23 cellular contexts compared by ENCODE assay signal in genomic region chr19:1089891-1090290, GRCh38. TPM values are rescaled to one million over a fixed set of nuclear protein-coding genes. Genes with fewer than 3 reads are reported as not detected.
DNase-seq lines count a peak whose midpoint lies in the region; ATAC-seq and TF ChIP-seq lines count a peak whose summit lies in the region.
"Had no signal": no experiment of that assay in that cellular context is flagged by ENCODE, and none has a peak within 500 bp of the region (broad histone marks: within the 10 kb centered on the region; RNA-seq: fewer than 3 reads in every experiment).

No MANE protein-coding gene starts in this region.

- no peak for DNase-seq in CD4-positive, alpha-beta T cell
- DNase-seq in Karpas-422 (peak; percentile 81), DMS153 (lab: John Stamatoyannopoulos, UW) (no peak), NCI-H2081 (lab: John Stamatoyannopoulos, UW) (no peak), iPS-NIHi11 (ENCODE audit: low spot score) (no peak), ACHN (no peak)
- no peak for DNase-seq in activated T-cell treated with anti-CD3 and anti-CD28 coated beads, Interleukin-2, amount 50 U/mL, for 72 hours
- DNase-seq in naive thymus-derived CD8-positive, alpha-beta T cell = peak in 9 of 10 donors; percentile 47 to 91 (median 70)
- DNase-seq: activated CD4-positive, alpha-beta memory T cell treated with anti-CD3 and anti-CD28 coated beads for 36 hours; amniotic stem cell; kidney; lower lobe of right lung; NCI-H2081 treated with DMSO at 0.1 percent for 48 hours; NCI-H510A; NK-92 treated with Interleukin-12 subunit alpha and Interleukin-12 subunit beta, amount 100 ng/mL, for 24 hours; Peyer's patch; stimulated activated naive CD4-positive, alpha-beta T cell treated with Interleukin-2 at 50 U/mL for 16 hours; transverse colon had no signal

- H3K4me2 ChIP-seq in Karpas-422 (ENCODE audit: low read depth, low read length, poor library complexity, severe bottlenecking) = no peak overlapping the region
- H3K4me2 ChIP-seq: GM23338 had no signal

- H3K27me3 ChIP-seq in CD4-positive, alpha-beta T cell (ENCODE audit: control insufficient read depth, insufficient read depth, low read length) = no peaks in the 10 kb centered on the region
- H3K27me3 ChIP-seq in Karpas-422 (ENCODE audit: low read length) = no peaks in the 10 kb centered on the region
- H3K27me3 ChIP-seq: breast epithelium, Peyer's patch, transverse colon had no signal

- intact Hi-C loops in CD4-positive, alpha-beta T cell (cut with DNase I, micrococcal nuclease) = no loop called here

- no peak overlapping the region for H3K9ac ChIP-seq in Karpas-422 (ENCODE audit: low read length)

- H3K4me3 ChIP-seq in Karpas-422 (ENCODE audit: low read length) = no peak overlapping the region
- H3K4me3 ChIP-seq: breast epithelium, coronary artery, GM23338, lower lobe of right lung, Peyer's patch, psoas muscle, transverse colon had no signal

- peaks cover 30% of the 10 kb centered on the region for H3K4me1 Mint-ChIP-seq in CD4-positive, alpha-beta T cell (ENCODE audit: low read depth)
- peaks cover 57% of the 10 kb centered on the region for H3K4me1 Mint-ChIP-seq in activated T-cell treated with anti-CD3 and anti-CD28 coated beads, Interleukin-2, amount 50 U/mL, for 72 hours (ENCODE audit: low read depth)
- H3K4me1 Mint-ChIP-seq in naive thymus-derived CD8-positive, alpha-beta T cell = peaks cover 22 to 71% (median 67%) of the 10 kb centered on the region in 4 donors

- H3K27ac ChIP-seq in CD4-positive, alpha-beta T cell (ENCODE audit: low read depth, low read length) = no peak overlapping the region
- H3K27ac ChIP-seq in Karpas-422 (ENCODE audit: low read length) = no peak overlapping the region
- H3K27ac ChIP-seq: breast epithelium, lower lobe of right lung, psoas muscle, transverse colon had no signal

- H3K9me3 ChIP-seq in CD4-positive, alpha-beta T cell (ENCODE audit: control insufficient read depth, low read length) = no peaks in the 10 kb centered on the region
- H3K9me3 ChIP-seq in Karpas-422 (ENCODE audit: low read length) = no peaks in the 10 kb centered on the region
- H3K9me3 ChIP-seq: breast epithelium, lower lobe of right lung, Peyer's patch, psoas muscle, transverse colon had no signal

- peaks cover 21% of the 10 kb centered on the region for H3K79me2 ChIP-seq in Karpas-422 (ENCODE audit: low read length)

- H3K36me3 ChIP-seq in Karpas-422 (ENCODE audit: insufficient read depth, low read length) = peaks cover 13% of the 10 kb centered on the region; the same call in 1 of the 2 replicates
- H3K36me3 ChIP-seq: breast epithelium had no signal

- POLR2A ChIA-PET in CD4-positive, alpha-beta T cell (lab: Charles Lee) = interaction anchor here (0.6 to 19.1 kb wide), 9 partner anchors 13 to 558 kb away, joined by 3 to 1253 read pairs (median 53); partner anchors contain the start of genes ABCA7, ARHGAP45, CDC34 and CNN2
- POLR2A ChIA-PET in naive thymus-derived CD8-positive, alpha-beta T cell (lab: Charles Lee) = interaction anchor here (0.6 to 31.7 kb wide), 23 partner anchors 10 to 185 kb away, joined by 3 to 2279 read pairs (median 4); partner anchors contain the start of genes ABCA7, ARHGAP45, CIRBP and CNN2

- ATAC-seq in CD4-positive, alpha-beta T cell (ENCODE audit: poor library complexity) = no peak
- ATAC-seq in activated T-cell treated with anti-CD3 and anti-CD28 coated beads, Interleukin-2, amount 50 U/mL, for 72 hours (replicated peaks in 1 of 2) = peak; percentile 7 to 29
- peak; percentile 43 to 60 for ATAC-seq in naive thymus-derived CD8-positive, alpha-beta T cell
- ATAC-seq: GM23338, lower lobe of right lung, psoas muscle had no signal

- TF ChIP-seq CTCF in CD4-positive, alpha-beta T cell (IDR thresholded peaks at IDR 0.05) = no peak

- in situ Hi-C loops in ACHN (cut with HindIII; ENCODE audit: low pct_ligation_motif_present, low pct_unique_long_range_greater_than_20kb, low sequenced_read_pairs) = no loop called here

- no peak overlapping the region for H2AFZ ChIP-seq in Karpas-422 (ENCODE audit: low read length)
- H2AFZ ChIP-seq: GM23338 had no signal

- H3K4me1 ChIP-seq in Karpas-422 (ENCODE audit: low read length) = peaks cover 36% of the 10 kb centered on the region

- H3K27ac Mint-ChIP-seq in CD4-positive, alpha-beta T cell = peak overlapping the region; percentile 82
- H3K27ac Mint-ChIP-seq in activated T-cell treated with anti-CD3 and anti-CD28 coated beads, Interleukin-2, amount 50 U/mL, for 72 hours = no peak overlapping the region
- H3K27ac Mint-ChIP-seq in naive thymus-derived CD8-positive, alpha-beta T cell = peak overlapping the region in 9 of 10 donors; percentile 32 to 98 (median 87)
- H3K27ac Mint-ChIP-seq: activated CD4-positive, alpha-beta memory T cell treated with anti-CD3 and anti-CD28 coated beads for 36 hours; activated T-helper 2 cell treated with anti-CD3 and anti-CD28 coated beads, Interferon-gamma antibody, Interleukin-2, Interleukin-4, amounts not matched to agents 10 μg/mL and 5 μg/mL and 100 μg/mL, durations not matched to agents 14 hours and 24 hours and 36 hours; GM23338 had no signal

- H3K9me2 ChIP-seq in Karpas-422 (replicated peaks; ENCODE audit: insufficient read depth, low read length) = no peaks in the 10 kb centered on the region

- peaks cover 24% of the 10 kb centered on the region for H4K20me1 ChIP-seq in Karpas-422 (ENCODE audit: insufficient read depth, low read depth, low read length)

- no peaks in the 10 kb centered on the region for H3K9me3 Mint-ChIP-seq in CD4-positive, alpha-beta T cell
- no peaks in the 10 kb centered on the region for H3K9me3 Mint-ChIP-seq in activated T-cell treated with anti-CD3 and anti-CD28 coated beads, Interleukin-2, amount 50 U/mL, for 72 hours
- peaks cover 0 to 2% (median 0%) of the 10 kb centered on the region in 9 donors for H3K9me3 Mint-ChIP-seq in naive thymus-derived CD8-positive, alpha-beta T cell
- H3K9me3 Mint-ChIP-seq: activated CD4-positive, alpha-beta memory T cell treated with anti-CD3 and anti-CD28 coated beads for 36 hours; activated T-helper 2 cell treated with anti-CD3 and anti-CD28 coated beads, Interferon-gamma antibody, Interleukin-2, Interleukin-4, amounts not matched to agents 10 μg/mL and 5 μg/mL and 100 μg/mL, durations not matched to agents 14 hours and 24 hours and 36 hours; GM23338 had no signal

- H3K36me3 Mint-ChIP-seq in CD4-positive, alpha-beta T cell (ENCODE audit: low read depth) = peaks cover 62% of the 10 kb centered on the region
- H3K36me3 Mint-ChIP-seq in activated T-cell treated with anti-CD3 and anti-CD28 coated beads, Interleukin-2, amount 50 U/mL, for 72 hours (ENCODE audit: insufficient read depth in 2 of 2) = peaks cover 8 to 10% of the 10 kb centered on the region in 2 donors
- peaks cover 0 to 44% (median 8%) of the 10 kb centered on the region in 3 donors for H3K36me3 Mint-ChIP-seq in naive thymus-derived CD8-positive, alpha-beta T cell

- CTCF ChIA-PET in CD4-positive, alpha-beta T cell (lab: Charles Lee) = interaction anchor here (1.1 to 6.5 kb wide), 2 partner anchors 16 to 25 kb away, joined by 3 to 42 read pairs; no protein-coding TSS in a partner anchor

- H3K4me3 Mint-ChIP-seq in CD4-positive, alpha-beta T cell = peak overlapping the region; percentile 30
- no peak overlapping the region for H3K4me3 Mint-ChIP-seq in activated T-cell treated with anti-CD3 and anti-CD28 coated beads, Interleukin-2, amount 50 U/mL, for 72 hours
- H3K4me3 Mint-ChIP-seq in naive thymus-derived CD8-positive, alpha-beta T cell = peak overlapping the region in 8 of 10 donors; percentile 6 to 78 (median 56)
- H3K4me3 Mint-ChIP-seq: activated CD4-positive, alpha-beta memory T cell treated with anti-CD3 and anti-CD28 coated beads for 36 hours; GM23338 had no signal

- H3K27me3 Mint-ChIP-seq in CD4-positive, alpha-beta T cell = no peaks in the 10 kb centered on the region
- H3K27me3 Mint-ChIP-seq in activated T-cell treated with anti-CD3 and anti-CD28 coated beads, Interleukin-2, amount 50 U/mL, for 72 hours (ENCODE audit: low read depth) = no peaks in the 10 kb centered on the region
- no peaks in the 10 kb centered on the region for H3K27me3 Mint-ChIP-seq in naive thymus-derived CD8-positive, alpha-beta T cell
- H3K27me3 Mint-ChIP-seq: activated CD4-positive, alpha-beta memory T cell treated with anti-CD3 and anti-CD28 coated beads for 36 hours had no signal

RNA-seq across cellular contexts. Expression of gene POLR2E, which starts 5.3 kb away (rescaled TPM):
- 10 to 100 TPM; 45.8 to 49.0 TPM for total RNA-seq in CD4-positive, alpha-beta T cell
- 117 and 222 TPM in 2 replicates for total RNA-seq in Karpas-422 (2014; rRNA removed; shearing (Covaris generic); ENCODE audit: low replicate concordance)
- 100 to 1,000 TPM; 176 to 179 TPM for total RNA-seq in activated T-cell treated with anti-CD3 and anti-CD28 coated beads, Interleukin-2, amount 50 U/mL, for 72 hours
- total RNA-seq in naive thymus-derived CD8-positive, alpha-beta T cell = 10 to 100 TPM; 88.0 to 95.3 TPM
- 100 to 1,000 TPM; 159 to 233 (median 187) TPM for polyA plus RNA-seq in naive thymus-derived CD8-positive, alpha-beta T cell

RNA-seq across cellular contexts. Expression of gene GPX4, which starts 13.9 kb away (rescaled TPM):
- 100 to 1,000 TPM; 174 to 175 TPM for total RNA-seq in CD4-positive, alpha-beta T cell
- 286 and 423 TPM in 2 replicates for total RNA-seq in Karpas-422 (2014; rRNA removed; shearing (Covaris generic); ENCODE audit: low replicate concordance)
- 100 to 1,000 TPM; 251 to 308 TPM for total RNA-seq in activated T-cell treated with anti-CD3 and anti-CD28 coated beads, Interleukin-2, amount 50 U/mL, for 72 hours
- 100 to 1,000 TPM; 207 to 225 TPM for total RNA-seq in naive thymus-derived CD8-positive, alpha-beta T cell
- polyA plus RNA-seq in naive thymus-derived CD8-positive, alpha-beta T cell = 100 to 1,000 TPM; 370 to 465 (median 405) TPM

RNA-seq across cellular contexts. Expression of gene ARHGAP45, which starts 22.9 kb away (rescaled TPM):
- 100 to 1,000 TPM; 861 to 878 TPM for total RNA-seq in CD4-positive, alpha-beta T cell
- total RNA-seq in Karpas-422 (2014; rRNA removed; shearing (Covaris generic); ENCODE audit: low replicate concordance) = 31.5 and 114 TPM in 2 replicates
- 100 to 1,000 TPM; 235 to 236 TPM for total RNA-seq in activated T-cell treated with anti-CD3 and anti-CD28 coated beads, Interleukin-2, amount 50 U/mL, for 72 hours
- total RNA-seq in naive thymus-derived CD8-positive, alpha-beta T cell = 1,000 to 10,000 TPM; 1,025 to 1,060 TPM
- polyA plus RNA-seq in naive thymus-derived CD8-positive, alpha-beta T cell = 100 to 1,000 TPM; 261 to 681 (median 358) TPM

RNA-seq across cellular contexts. Expression of gene ABCA7, which starts 50.0 kb away (rescaled TPM):
- total RNA-seq in CD4-positive, alpha-beta T cell = 100 to 1,000 TPM; 114 to 118 TPM
- 23.8 and 31.7 TPM in 2 replicates for total RNA-seq in Karpas-422 (2014; rRNA removed; shearing (Covaris generic); ENCODE audit: low replicate concordance)
- total RNA-seq in activated T-cell treated with anti-CD3 and anti-CD28 coated beads, Interleukin-2, amount 50 U/mL, for 72 hours = 10 to 100 TPM; 34.3 to 37.1 TPM
- total RNA-seq in naive thymus-derived CD8-positive, alpha-beta T cell = 100 to 1,000 TPM; 221 to 232 TPM
- 10 to 100 TPM in 1 of 3 donors, 1 to 10 TPM in 2; 4.2 to 14.4 (median 8.7) TPM for polyA plus RNA-seq in naive thymus-derived CD8-positive, alpha-beta T cell

Comparison
In these comparisons a context has a peak if more than half of its experiments do, and no peak if none do; other contexts are left out.
1. DNase-seq: peak in Karpas-422 (single experiment) and naive thymus-derived CD8-positive, alpha-beta T cell (9 of 10); none in CD4-positive, alpha-beta T cell (0 of 10), activated T-cell treated with anti-CD3 and anti-CD28 coated beads, Interleukin-2, amount 50 U/mL, for 72 hours (0 of 2), DMS153 (single experiment), NCI-H2081 (0 of 2), iPS-NIHi11 (single experiment) and ACHN (single experiment).
2. H3K4me3 Mint-ChIP-seq: peak in CD4-positive, alpha-beta T cell (single experiment) and naive thymus-derived CD8-positive, alpha-beta T cell (8 of 10); none in activated T-cell treated with anti-CD3 and anti-CD28 coated beads, Interleukin-2, amount 50 U/mL, for 72 hours (0 of 2).